14 cellular contexts compared by ENCODE assay signal in the genomic region with DNA sequence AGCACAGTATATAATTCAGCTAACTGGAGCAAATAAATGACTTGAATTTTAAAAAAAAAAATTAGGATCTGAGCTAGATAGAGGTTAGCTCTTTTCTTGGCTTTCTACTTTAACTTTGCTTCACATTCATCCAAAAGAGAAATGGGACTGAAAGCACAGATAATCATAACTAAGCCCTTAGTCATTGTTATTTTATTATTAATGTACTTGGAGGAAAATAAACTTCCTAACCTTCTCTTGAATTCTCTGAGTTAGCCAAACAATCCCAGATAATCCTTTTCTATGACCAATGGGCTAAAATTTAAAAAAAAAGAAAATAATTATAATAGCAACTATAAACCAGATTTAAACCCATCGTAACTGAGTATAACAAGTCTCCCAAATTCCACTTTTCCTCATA.
"Had no signal": no experiment of that assay in that cellular context is flagged by ENCODE, and none has a peak within 500 bp of the region (broad histone marks: within the 10 kb centered on the region; RNA-seq: fewer than 3 reads in every experiment).

No MANE protein-coding gene starts in this region.

- H3K4me1 ChIP-seq: breast epithelium, gastrocnemius medialis, heart right ventricle, neural progenitor cell, uterus had no signal

- DNase-seq: activated CD4-positive, alpha-beta T cell treated with anti-CD3 and anti-CD28 coated beads, Interleukin-2, amount 50 U/mL, for 1 hour; activated effector memory CD4-positive, alpha-beta T cell treated with anti-CD3 and anti-CD28 coated beads, Interleukin-2, amount 50 U/mL, for 16 hours; activated T-cell treated with anti-CD3 and anti-CD28 coated beads, Interleukin-2, amount 50 U/mL, for 24 hours; gastrocnemius medialis; heart right ventricle; kidney; tibial artery; uterus had no signal

- H3K4me3 ChIP-seq: breast epithelium, gastrocnemius medialis, heart right ventricle, neural progenitor cell, pancreas, skin epidermis, tibial artery, uterus had no signal

- H3K27me3 Mint-ChIP-seq: activated T-cell treated with anti-CD3 and anti-CD28 coated beads, Interleukin-2, amount 50 U/mL, for 24 hours had no signal

- H3K27me3 ChIP-seq: breast epithelium, gastrocnemius medialis, heart right ventricle, neural progenitor cell, pancreas, tibial artery, uterus had no signal

- H3K36me3 ChIP-seq: breast epithelium, gastrocnemius medialis, heart right ventricle, neural progenitor cell, pancreas, tibial artery, uterus had no signal

- ATAC-seq: gastrocnemius medialis, heart right ventricle had no signal

- FAIRE-seq: endometrium, kidney, pancreas had no signal

- H3K27ac Mint-ChIP-seq: activated naive CD4-positive, alpha-beta T cell treated with anti-CD3 and anti-CD28 coated beads, Interleukin-2, amount 50 U/mL, for 72 hours; activated T-cell treated with anti-CD3 and anti-CD28 coated beads, Interleukin-2, amount 50 U/mL, for 24 hours; neural progenitor cell had no signal

- H3K9me3 ChIP-seq: breast epithelium, gastrocnemius medialis, pancreas, tibial artery, uterus had no signal

- H3K27ac ChIP-seq: gastrocnemius medialis, heart right ventricle, neural progenitor cell, skin epidermis, tibial artery, uterus had no signal

- H3K36me3 Mint-ChIP-seq: neural progenitor cell had no signal

- H3K9me3 Mint-ChIP-seq: neural progenitor cell had no signal

- H3K4me1 Mint-ChIP-seq: neural progenitor cell had no signal

- H3K4me3 Mint-ChIP-seq: activated T-cell treated with anti-CD3 and anti-CD28 coated beads, Interleukin-2, amount 50 U/mL, for 24 hours; neural progenitor cell had no signal

- H3K9ac ChIP-seq: neural progenitor cell had no signal

- H2AFZ ChIP-seq: neural progenitor cell had no signal

- H3K4me2 ChIP-seq: neural progenitor cell had no signal
